Comparison of ENCODE assay signal across 2 cellular contexts in genomic region chr17:76504117-76504516, GRCh38.
TF ChIP-seq lines count a peak whose summit lies in the region.

No MANE protein-coding gene starts in this region.

TF ChIP-seq in HCT116, 20 proteins besides CTCF, POLR2A, EP300 and RAD21:
- TF ChIP-seq TCF7L2 (IDR thresholded peaks at IDR 0.05; ENCODE audit: borderline replicate concordance, extremely low read depth, insufficient read depth, insufficient read length), result no peak
- no peak for TF ChIP-seq EGR1 (IDR thresholded peaks at IDR 0.05; ENCODE audit: low read depth)
- no peak for TF ChIP-seq POLR2AphosphoS5 (IDR thresholded peaks at IDR 0.05; ENCODE audit: low read depth, low read length)
- TF ChIP-seq ELF1 (IDR thresholded peaks at IDR 0.05; ENCODE audit: borderline replicate concordance, low read depth), result no peak
- no peak for TF ChIP-seq SIN3A (IDR thresholded peaks at IDR 0.05; ENCODE audit: low read depth)
- no peak for TF ChIP-seq FOSL1 (IDR thresholded peaks at IDR 0.05; ENCODE audit: low read depth)
TF ChIP-seq in HCT116: peak in this region for 0.

TF ChIP-seq in WTC11, 78 proteins besides CTCF, POLR2A, EP300 and RAD21:
- TF ChIP-seq ZSCAN18 (CRISPR knock-in tag; IDR thresholded peaks at IDR 0.05) (no peak), ZNF532 (CRISPR knock-in tag; IDR thresholded peaks at IDR 0.05; ENCODE audit: borderline replicate concordance) (no peak), ETV6 (CRISPR knock-in tag; IDR thresholded peaks at IDR 0.05) (no peak)
